Comparison of ENCODE assay signal across 8 cellular contexts in genomic region chr17:67366193-67367157, GRCh38. TPM values are rescaled to one million over a fixed set of nuclear protein-coding genes. Genes with fewer than 3 reads are reported as not detected.
DNase-seq lines count a peak whose midpoint lies in the region; ATAC-seq, FAIRE-seq and TF ChIP-seq lines count a peak whose summit lies in the region.

TSS of gene PSMD12 (minus strand) at chr17:67366577. CDS start at chr17:67366519, 58 bp downstream.

- no peaks in the 10 kb centered on the region for H3K9me3 ChIP-seq in breast epithelium
- H3K9me3 ChIP-seq in small intestine (ENCODE audit: control insufficient read depth, low read depth), result no peaks in the 10 kb centered on the region

- no peaks in the 10 kb centered on the region for H3K4me1 ChIP-seq in breast epithelium
- peaks cover 2 to 8% of the 10 kb centered on the region in 2 donors for H3K4me1 ChIP-seq in small intestine (ENCODE audit: control insufficient read depth in 2 of 2, insufficient read depth in 1 of 2, low read depth in 1 of 2, low read length in 1 of 2)

- intact Hi-C loops in breast epithelium (cut with DNase I; ENCODE audit: low total_unique reads), result no loop called here

- H3K36me3 ChIP-seq in breast epithelium (no peaks in the 10 kb centered on the region), small intestine (ENCODE audit: control insufficient read depth in 2 of 2, insufficient read depth in 2 of 2, low read length in 2 of 2) (no peaks in the 10 kb centered on the region)

- TF ChIP-seq POLR2A in breast epithelium (IDR thresholded peaks at IDR 0.05), result peak; percentile 53

- 1% methylated on average over 44 to 55 of the region's 55 CpGs for WGBS in small intestine, 3 donors

- ATAC-seq in GM18868 (IDR thresholded peaks at IDR 0.05; ENCODE audit: unreplicated experiment) (peak; percentile 89), HG03097 (IDR thresholded peaks at IDR 0.05; ENCODE audit: low FRiP score, unreplicated experiment) (peak; percentile 87)

- POLR2A ChIA-PET in AG04449 (lab: Yijun Ruan, JAX), result interaction anchor here (0.8 kb wide), 1 partner anchor 10 kb away, joined by 3 read pairs; no protein-coding TSS in a partner anchor

- peak within 1 kb of the TSS; percentile 88 for H3K27ac ChIP-seq in VCaP
- peak within 1 kb of the TSS; percentile 93 to 95 for H3K27ac ChIP-seq in breast epithelium
- H3K27ac ChIP-seq in small intestine (ENCODE audit: low read depth in 1 of 2, low read length in 1 of 2), result peak within 1 kb of the TSS; percentile 60 to 90

- H3K4me3 ChIP-seq in AG04449 (ENCODE audit: low read depth, low read length), result peak within 1 kb of the TSS; percentile 97
- peak within 1 kb of the TSS; percentile 89 to 99 (median 95) for H3K4me3 ChIP-seq in breast epithelium
- peak within 1 kb of the TSS; percentile 71 to 83 for H3K4me3 ChIP-seq in small intestine (ENCODE audit: low read depth in 1 of 2, low read length in 2 of 2)

- DNase-seq in AG04449 (ENCODE audit: low read depth, low spot score) (peak; percentile 47), NCI-H2171 treated with DMSO at 0.1 percent for 48 hours (lab: John Stamatoyannopoulos, UW) (peak; percentile 86), breast epithelium (ENCODE audit: low spot score in 2 of 2) (peak; percentile 91 to 92), iPS-NIHi11 (ENCODE audit: low spot score) (peak; percentile 96), small intestine (peak; percentile 93)

- CTCF ChIA-PET in AG04449 (lab: Yijun Ruan, JAX), result interaction anchor here (0.7 to 11.0 kb wide), 10 partner anchors 8 to 323 kb away, joined by 3 to 97 read pairs (median 4); no protein-coding TSS in a partner anchor

- no peaks in the 10 kb centered on the region for H3K27me3 ChIP-seq in breast epithelium
- no peaks in the 10 kb centered on the region for H3K27me3 ChIP-seq in small intestine (ENCODE audit: control insufficient read depth in 2 of 2, insufficient read depth in 2 of 2, low read length in 2 of 2)

- FAIRE-seq in small intestine (lab: Jason Lieb, UNC), result no peak

- no peak for TF ChIP-seq CTCF in AG04449 (IDR thresholded peaks at IDR 0.05; ENCODE audit: insufficient read depth, low read length, missing control alignments)
- no peak for TF ChIP-seq CTCF in VCaP (conservative IDR thresholded peaks at IDR 0.05)
- no peak for TF ChIP-seq CTCF in breast epithelium (IDR thresholded peaks at IDR 0.05)

RNA-seq across cellular contexts. Expression of gene PSMD12, which starts in this region (rescaled TPM):
- 10 to 100 TPM; 21.2 to 33.6 (median 30.5) TPM for total RNA-seq in breast epithelium
- 10 to 100 TPM; 12.5 to 17.4 (median 15.9) TPM for polyA plus RNA-seq in small intestine

Comparison
In these comparisons a context has a peak if more than half of its experiments do, and no peak if none do; other contexts are left out.
1. Peak in every context shown above with its lines: DNase-seq, ATAC-seq, H3K4me3 ChIP-seq and H3K27ac ChIP-seq.